ENCODE assay signal across 23 cellular contexts in the genomic region with DNA sequence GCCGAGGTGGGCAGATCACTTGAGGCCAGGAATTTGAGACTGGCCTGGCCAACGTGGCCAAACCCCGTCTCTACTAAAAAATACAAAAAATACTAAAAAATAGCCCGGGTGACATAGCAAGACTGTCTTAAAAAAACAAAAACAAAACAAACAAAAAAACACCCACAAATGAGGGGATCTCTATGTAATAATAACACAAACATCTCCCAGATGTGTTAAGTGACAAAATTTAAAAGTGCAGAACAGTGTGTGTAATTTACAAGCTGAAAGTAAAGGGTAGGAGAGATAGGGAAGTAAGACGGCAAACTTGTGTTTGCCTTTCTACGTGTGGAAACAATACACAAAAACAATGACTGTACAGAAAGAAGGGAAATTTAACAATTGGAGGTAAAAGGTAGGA. TPM values are rescaled to one million over a fixed set of nuclear protein-coding genes. Genes with fewer than 3 reads are reported as not detected.
DNase-seq lines count a peak whose midpoint lies in the region; ATAC-seq, FAIRE-seq and TF ChIP-seq lines count a peak whose summit lies in the region.
"Had no signal": no experiment of that assay in that cellular context is flagged by ENCODE, and none has a peak within 500 bp of the region (broad histone marks: within the 10 kb centered on the region; RNA-seq: fewer than 3 reads in every experiment).

No MANE protein-coding gene starts in this region.

- peaks cover 0 to 6% (median 4%) of the 10 kb centered on the region in 8 donors for H3K9me3 Mint-ChIP-seq in CD4-positive, alpha-beta memory T cell
- no peaks in the 10 kb centered on the region for H3K9me3 Mint-ChIP-seq in activated naive CD8-positive, alpha-beta T cell treated with anti-CD3 and anti-CD28 coated beads, Interleukin-2, amount 50 U/mL, for 24 hours
- H3K9me3 Mint-ChIP-seq: stimulated activated naive B cell treated with anti-CD40 and anti-IgM and Interleukin-4, amounts not matched to agents 10 μg/mL and 1 μg/mL and 100 μg/mL, for 72 hours had no signal

- no peaks in the 10 kb centered on the region for H3K9me3 ChIP-seq in CD4-positive, alpha-beta memory T cell (ENCODE audit: control insufficient read depth in 1 of 2, low read length in 2 of 2)
- H3K9me3 ChIP-seq in HEK293 (ENCODE audit: control insufficient read depth, insufficient read depth, low read depth, low read length) (no peaks in the 10 kb centered on the region), neutrophil (no peaks in the 10 kb centered on the region), kidney (ENCODE audit: control insufficient read depth in 1 of 2, low read length in 2 of 2) (no peaks in the 10 kb centered on the region)
- H3K9me3 ChIP-seq: MG63, psoas muscle, sigmoid colon, uterus had no signal

- H3K4me3 Mint-ChIP-seq in CD4-positive, alpha-beta memory T cell, result peak overlapping the region in 6 of 8 donors; percentile 4 to 46 (median 15)
- no peak overlapping the region for H3K4me3 Mint-ChIP-seq in activated naive CD8-positive, alpha-beta T cell treated with anti-CD3 and anti-CD28 coated beads, Interleukin-2, amount 50 U/mL, for 24 hours
- H3K4me3 Mint-ChIP-seq: stimulated activated naive B cell treated with anti-CD40 and anti-IgM and Interleukin-4, amounts not matched to agents 10 μg/mL and 1 μg/mL and 100 μg/mL, for 72 hours had no signal

- peaks cover 0 to 12% of the 10 kb centered on the region in 2 donors for H3K36me3 Mint-ChIP-seq in CD4-positive, alpha-beta memory T cell
- H3K36me3 Mint-ChIP-seq in activated naive CD8-positive, alpha-beta T cell treated with anti-CD3 and anti-CD28 coated beads, Interleukin-2, amount 50 U/mL, for 24 hours (ENCODE audit: low read depth), result peaks cover 8% of the 10 kb centered on the region

- H3K4me1 ChIP-seq in CD4-positive, alpha-beta memory T cell (ENCODE audit: insufficient read depth, low read length), result peaks cover 87% of the 10 kb centered on the region
- H3K4me1 ChIP-seq in HEK293 (ENCODE audit: control insufficient read depth, insufficient read depth, low read length) (peaks cover 22% of the 10 kb centered on the region), neutrophil (ENCODE audit: control insufficient read depth in 1 of 2, insufficient read depth in 1 of 2, low read depth in 1 of 2, low read length in 1 of 2) (peaks cover 9 to 18% of the 10 kb centered on the region in 2 experiments), kidney (ENCODE audit: control insufficient read depth in 1 of 2, insufficient read depth in 1 of 2, low read depth in 1 of 2, low read length in 2 of 2) (peaks cover 0 to 4% of the 10 kb centered on the region in 2 donors)
- H3K4me1 ChIP-seq: uterus had no signal

- no peaks in the 10 kb centered on the region for H3K27me3 ChIP-seq in CD4-positive, alpha-beta memory T cell (ENCODE audit: insufficient read depth, low read length)
- H3K27me3 ChIP-seq in neutrophil, result no peaks in the 10 kb centered on the region
- H3K27me3 ChIP-seq: MG63, sigmoid colon, uterus had no signal

- POLR2A ChIA-PET in CD4-positive, alpha-beta memory T cell (lab: Charles Lee; ENCODE audit: partially characterized antibody), result no interaction called here
- POLR2A ChIA-PET in HEK293 (lab: Yijun Ruan, JAX), result no interaction called here

- peak overlapping the region in 5 of 7 donors; percentile 1 to 60 (median 26) for H3K27ac Mint-ChIP-seq in CD4-positive, alpha-beta memory T cell
- peak overlapping the region; percentile 6 for H3K27ac Mint-ChIP-seq in activated naive CD8-positive, alpha-beta T cell treated with anti-CD3 and anti-CD28 coated beads, Interleukin-2, amount 50 U/mL, for 24 hours
- H3K27ac Mint-ChIP-seq: stimulated activated naive B cell treated with anti-CD40 and anti-IgM and Interleukin-4, amounts not matched to agents 10 μg/mL and 1 μg/mL and 100 μg/mL, for 72 hours had no signal

- ATAC-seq in activated naive CD8-positive, alpha-beta T cell treated with anti-CD3 and anti-CD28 coated beads, Interleukin-2, amount 50 U/mL, for 24 hours, result no peak
- no peak for ATAC-seq in GM21447 (IDR thresholded peaks at IDR 0.05; ENCODE audit: unreplicated experiment)
- ATAC-seq: left cardiac atrium; PC-3; stimulated activated naive B cell treated with anti-CD40 and anti-IgM and Interleukin-4, amounts not matched to agents 10 μg/mL and 1 μg/mL and 100 μg/mL, for 72 hours had no signal

- no peak overlapping the region for H3K9ac ChIP-seq in kidney (ENCODE audit: low read length in 2 of 2)

- H3K36me3 ChIP-seq in CD4-positive, alpha-beta memory T cell (ENCODE audit: insufficient read depth, low read length), result no peaks in the 10 kb centered on the region
- H3K36me3 ChIP-seq in HEK293 (ENCODE audit: control insufficient read depth in 2 of 2, insufficient read depth in 1 of 2, low read length in 2 of 2) (no peaks in the 10 kb centered on the region; a peak in 1 of 3 replicates), neutrophil (no peaks in the 10 kb centered on the region), kidney (ENCODE audit: control insufficient read depth in 1 of 2, insufficient read depth in 2 of 2, low read length in 2 of 2) (no peaks in the 10 kb centered on the region)
- H3K36me3 ChIP-seq: MG63, sigmoid colon, uterus, WERI-Rb-1 had no signal

- intact Hi-C loops in CD4-positive, alpha-beta memory T cell (cut with micrococcal nuclease), result no loop called here
- intact Hi-C loops in kidney (cut with DNase I), result no loop called here

- no peak overlapping the region for H3K4me3 ChIP-seq in CD4-positive, alpha-beta memory T cell (ENCODE audit: low read length in 2 of 2)
- H3K4me3 ChIP-seq in HEK293 (ENCODE audit: low read depth, low read length), result no peak overlapping the region
- peak overlapping the region in 1 of 2 experiments; percentile 2 for H3K4me3 ChIP-seq in neutrophil (ENCODE audit: low read depth in 1 of 2, low read length in 1 of 2)
- H3K4me3 ChIP-seq in kidney (ENCODE audit: low read length in 2 of 2), result no peak overlapping the region
- H3K4me3 ChIP-seq: MG63, psoas muscle, sigmoid colon, uterus had no signal

- H3K27me3 Mint-ChIP-seq in CD4-positive, alpha-beta memory T cell, result no peaks in the 10 kb centered on the region
- H3K27me3 Mint-ChIP-seq in activated naive CD8-positive, alpha-beta T cell treated with anti-CD3 and anti-CD28 coated beads, Interleukin-2, amount 50 U/mL, for 24 hours, result no peaks in the 10 kb centered on the region
- H3K27me3 Mint-ChIP-seq: stimulated activated naive B cell treated with anti-CD40 and anti-IgM and Interleukin-4, amounts not matched to agents 10 μg/mL and 1 μg/mL and 100 μg/mL, for 72 hours had no signal

- peaks cover 44 to 74% (median 55%) of the 10 kb centered on the region in 4 donors for H3K4me1 Mint-ChIP-seq in CD4-positive, alpha-beta memory T cell
- H3K4me1 Mint-ChIP-seq in activated naive CD8-positive, alpha-beta T cell treated with anti-CD3 and anti-CD28 coated beads, Interleukin-2, amount 50 U/mL, for 24 hours, result peaks cover 74% of the 10 kb centered on the region

- TF ChIP-seq CTCF in HEK293 (tag by site-specific recombination; IDR thresholded peaks at IDR 0.05) (no peak), neutrophil (IDR thresholded peaks at IDR 0.05) (no peak), kidney (IDR thresholded peaks at IDR 0.05; ENCODE audit: borderline replicate concordance, extremely low read depth, insufficient read depth) (no peak)

- CTCF ChIA-PET in CD4-positive, alpha-beta memory T cell (lab: Charles Lee; ENCODE audit: partially characterized antibody), result interaction anchor here (1.1 kb wide), 1 partner anchor 124 kb away, joined by 3 read pairs; no protein-coding TSS in a partner anchor
- CTCF ChIA-PET in HEK293 (lab: Yijun Ruan, JAX), result interaction anchor here (0.6 to 1.4 kb wide), 3 partner anchors 12 to 16 kb away, joined by 4 to 5 read pairs (median 5); no protein-coding TSS in a partner anchor

- FAIRE-seq in kidney (lab: Jason Lieb, UNC), result no peak
- FAIRE-seq: frontal cortex, HTR-8/SVneo had no signal

- DNase-seq in CD4-positive, alpha-beta memory T cell, result no peak
- no peak for DNase-seq in activated naive CD8-positive, alpha-beta T cell treated with anti-CD3 and anti-CD28 coated beads, Interleukin-2, amount 50 U/mL, for 24 hours
- DNase-seq in NCI-H146 treated with DMSO at 0.1 percent for 48 hours (lab: John Stamatoyannopoulos, UW; ENCODE audit: unreplicated experiment) (no peak), kidney (no peak)
- DNase-seq: activated CD4-positive, alpha-beta T cell treated with anti-CD3 and anti-CD28 coated beads, Interleukin-2, amount 50 U/mL, for 1 hour; central memory CD4-positive, alpha-beta T cell; KG1; left cardiac atrium; MG63; NCI-H1436; NCI-H2107; PC-3; psoas muscle; sigmoid colon; stimulated activated CD4-positive, alpha-beta T cell treated with anti-CD3 and anti-CD28 coated beads, Interleukin-4, amount 100 ng/mL, for 4 hours; stimulated activated naive B cell treated with anti-CD40 and anti-IgM and Interleukin-4, amounts not matched to agents 10 μg/mL and 1 μg/mL and 100 μg/mL, for 72 hours; uterus; WERI-Rb-1 had no signal

- H3K27ac ChIP-seq in CD4-positive, alpha-beta memory T cell (ENCODE audit: low read depth, low read length), result no peak overlapping the region
- H3K27ac ChIP-seq in HEK293 (ENCODE audit: extremely low read depth, low read depth, low read length), result no peak overlapping the region
- peak overlapping the region; percentile 66 for H3K27ac ChIP-seq in neutrophil
- no peak overlapping the region for H3K27ac ChIP-seq in kidney (ENCODE audit: low read depth in 2 of 2, low read length in 2 of 2)
- H3K27ac ChIP-seq: sigmoid colon, uterus, WERI-Rb-1 had no signal

TF ChIP-seq in HEK293, 187 proteins besides CTCF, POLR2A, EP300 and RAD21:
- TF ChIP-seq ZNF2 (tag by site-specific recombination; IDR thresholded peaks at IDR 0.05), result no peak
- TF ChIP-seq ZNF202 (tag by site-specific recombination; IDR thresholded peaks at IDR 0.05; ENCODE audit: borderline replicate concordance), result no peak
- TF ChIP-seq ZNF600 (tag by site-specific recombination; IDR thresholded peaks at IDR 0.05), result peak; percentile 95
- peak; percentile 55; the same call in 1 of the 2 replicates for TF ChIP-seq PRDM1 (tag by site-specific recombination; IDR thresholded peaks at IDR 0.05)
- no peak for TF ChIP-seq ZNF626 (tag by site-specific recombination; IDR thresholded peaks at IDR 0.05)

RNA-seq across cellular contexts. Expression of gene ARID4B, which starts 36.4 kb away (rescaled TPM):
- total RNA-seq in CD4-positive, alpha-beta memory T cell, result 10 to 100 TPM; 95.5 to 99.5 TPM
- polyA plus RNA-seq in CD4-positive, alpha-beta memory T cell, result 10 to 100 TPM; 34.8 to 86.1 TPM
- 50.3 TPM for total RNA-seq in kidney
- polyA plus RNA-seq in kidney (ENCODE audit: insufficient read depth, low read depth, low replicate concordance), result 6.6 TPM

RNA-seq across cellular contexts. Expression of gene GGPS1, which starts 36.8 kb away (rescaled TPM):
- total RNA-seq in CD4-positive, alpha-beta memory T cell, result 10 to 100 TPM; 50.3 to 52.5 TPM
- 10 to 100 TPM; 77.9 to 79.5 TPM for polyA plus RNA-seq in CD4-positive, alpha-beta memory T cell
- 39.0 TPM for total RNA-seq in kidney
- polyA plus RNA-seq in kidney (ENCODE audit: insufficient read depth, low read depth, low replicate concordance), result 38.3 TPM
